ENCODE assay signal across 11 cellular contexts in the genomic region with DNA sequence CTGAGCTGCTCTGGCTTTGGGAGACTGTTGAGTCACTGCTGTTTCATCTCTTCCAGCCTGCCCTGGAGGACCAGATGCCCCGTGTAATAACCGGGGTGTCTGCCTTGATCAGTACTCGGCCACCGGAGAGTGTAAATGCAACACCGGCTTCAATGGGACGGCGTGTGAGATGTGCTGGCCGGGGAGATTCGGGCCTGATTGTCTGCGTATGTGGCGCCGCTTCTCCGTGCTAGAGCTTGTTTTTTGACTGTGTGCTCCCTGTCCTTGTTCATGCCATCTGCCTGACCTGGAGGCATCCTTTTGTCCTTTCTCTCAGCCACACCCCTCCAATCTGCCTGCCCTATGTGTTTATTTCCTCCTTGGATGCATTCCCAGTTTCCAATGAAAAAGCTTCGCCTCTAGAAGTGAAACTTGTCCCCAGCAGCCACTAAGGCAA.
DNase-seq lines count a peak whose midpoint lies in the region; ATAC-seq and TF ChIP-seq lines count a peak whose summit lies in the region.
"Had no signal": no experiment of that assay in that cellular context is flagged by ENCODE, and none has a peak within 500 bp of the region (broad histone marks: within the 10 kb centered on the region; RNA-seq: fewer than 3 reads in every experiment).

No MANE protein-coding gene starts in this region.

- DNase-seq in DMS 273 treated with DMSO at 0.1 percent for 48 hours (lab: John Stamatoyannopoulos, UW) (peak; percentile 59), NCI-H2081 treated with DMSO at 0.1 percent for 48 hours (lab: John Stamatoyannopoulos, UW) (peak; percentile 53), astrocyte of the hippocampus (ENCODE audit: low read depth, low spot score) (peak; percentile 40), left kidney (ENCODE audit: low read depth, low spot score) (peak; percentile 5), ecto neural progenitor cell (ENCODE audit: low spot score) (no peak), WERI-Rb-1 (no peak), NCI-H1436 (lab: John Stamatoyannopoulos, UW) (no peak)
- DNase-seq: CD8-positive, alpha-beta memory T cell; MV-4-11; psoas muscle had no signal

- no peaks in the 10 kb centered on the region for H3K36me3 ChIP-seq in WERI-Rb-1

- no peaks in the 10 kb centered on the region for H3K9me3 ChIP-seq in WERI-Rb-1 (ENCODE audit: severe bottlenecking)
- H3K9me3 ChIP-seq: psoas muscle had no signal

- no peak overlapping the region for H3K4me3 ChIP-seq in WERI-Rb-1 (ENCODE audit: low read depth, low read length)
- H3K4me3 ChIP-seq: psoas muscle had no signal

- no peak for TF ChIP-seq CTCF in WERI-Rb-1 (IDR thresholded peaks at IDR 0.05; ENCODE audit: low read depth, low read length)

- no peak overlapping the region for H3K27ac ChIP-seq in WERI-Rb-1
- H3K27ac ChIP-seq: psoas muscle had no signal

- ATAC-seq in HG03280 (IDR thresholded peaks at IDR 0.05; ENCODE audit: unreplicated experiment): no peak
- ATAC-seq: psoas muscle had no signal

- H3K27me3 ChIP-seq in WERI-Rb-1 (ENCODE audit: insufficient read depth, low read depth, severe bottlenecking): no peaks in the 10 kb centered on the region

Comparison
In these comparisons a context has a peak if more than half of its experiments do, and no peak if none do; other contexts are left out.
1. DNase-seq: peak in DMS 273 treated with DMSO at 0.1 percent for 48 hours (single experiment), NCI-H2081 treated with DMSO at 0.1 percent for 48 hours (single experiment), astrocyte of the hippocampus (single experiment) and left kidney (single experiment); none in ecto neural progenitor cell (single experiment), WERI-Rb-1 (single experiment) and NCI-H1436 (single experiment).